ENCODE assay signal across 24 cellular contexts in the genomic region with DNA sequence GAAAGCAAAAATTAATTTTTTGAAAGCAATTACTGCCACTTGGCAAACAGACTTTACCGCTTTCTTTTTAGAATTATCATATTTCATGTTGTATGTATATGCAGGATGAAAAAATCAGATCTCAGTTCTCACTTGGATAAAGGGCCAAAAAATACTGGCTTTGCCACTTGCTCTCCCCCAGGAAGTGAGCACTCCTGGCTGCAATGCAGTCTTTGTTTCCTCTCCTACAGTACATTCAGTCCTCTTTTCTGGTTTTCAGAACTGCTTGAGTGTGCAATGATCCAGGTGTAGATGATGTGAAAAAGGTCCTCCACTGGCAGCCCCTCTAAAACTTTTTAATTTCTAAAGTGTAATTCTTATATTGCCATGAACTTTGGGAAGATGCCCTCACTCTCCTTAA.
DNase-seq lines count a peak whose midpoint lies in the region; ATAC-seq, FAIRE-seq and TF ChIP-seq lines count a peak whose summit lies in the region.
"Had no signal": no experiment of that assay in that cellular context is flagged by ENCODE, and none has a peak within 500 bp of the region (broad histone marks: within the 10 kb centered on the region; RNA-seq: fewer than 3 reads in every experiment).

No MANE protein-coding gene starts in this region.

- H3K27me3 ChIP-seq in GM23248 (replicated peaks; ENCODE audit: insufficient read depth): no peaks in the 10 kb centered on the region
- H3K27me3 ChIP-seq in bronchial epithelial cell (ENCODE audit: control insufficient read depth, insufficient read depth, low read length): no peaks in the 10 kb centered on the region
- no peaks in the 10 kb centered on the region for H3K27me3 ChIP-seq in osteoblast (ENCODE audit: insufficient read depth, low read length)
- H3K27me3 ChIP-seq: BLaER1 had no signal

- peak; percentile 42 for DNase-seq in DMS79 (lab: John Stamatoyannopoulos, UW)
- DNase-seq in GM23248: peak; percentile 8
- peak; percentile 32 for DNase-seq in bronchial epithelial cell (ENCODE audit: low read depth)
- peak; percentile 17 for DNase-seq in osteoblast (ENCODE audit: insufficient read length, low spot score, missing footprints)
- DNase-seq in COLO829 (ENCODE audit: low spot score): no peak
- DNase-seq in NCI-H128 (lab: John Stamatoyannopoulos, UW; ENCODE audit: unreplicated experiment): no peak
- DNase-seq: CD4-positive, CD25-positive, alpha-beta regulatory T cell; GF-D8; Karpas-422; MV-4-11; NCI-H1105; NCI-H146; NCI-H1930; NCI-H2107; NCI-H524 treated with DMSO at 0.1 percent for 48 hours; NCI-H774; RPMI8226; SHP77 had no signal

- no peaks in the 10 kb centered on the region for H3K9me3 ChIP-seq in GM23248 (ENCODE audit: low read depth)
- no peaks in the 10 kb centered on the region for H3K9me3 ChIP-seq in osteoblast (ENCODE audit: low read depth, low read length)
- H3K9me3 ChIP-seq: BLaER1 had no signal

- WGBS in GM23248 (ENCODE audit: low coverage in 1 of 2, low lambda C conversion rate in 2 of 2, missing lambda C conversion rate in 2 of 2), 2 experiments: 95 to 96% methylated on average over 1 of the region's 1 CpG

- H3K4me3 ChIP-seq in GM23248 (no peak overlapping the region), bronchial epithelial cell (ENCODE audit: low read depth, low read length) (no peak overlapping the region), osteoblast (ENCODE audit: insufficient read depth, low read length) (no peak overlapping the region)
- H3K4me3 ChIP-seq: BLaER1 had no signal

- H3K79me2 ChIP-seq in GM23248 (ENCODE audit: insufficient read depth): no peaks in the 10 kb centered on the region
- no peaks in the 10 kb centered on the region for H3K79me2 ChIP-seq in osteoblast (ENCODE audit: insufficient read depth, low read length)

- no peak overlapping the region for H2AFZ ChIP-seq in GM23248
- H2AFZ ChIP-seq in osteoblast (ENCODE audit: low read length): no peak overlapping the region

- in situ Hi-C loops in GM23248 (cut with MboI): no loop called here

- H4K20me1 ChIP-seq in GM23248 (ENCODE audit: insufficient read depth) (no peaks in the 10 kb centered on the region), osteoblast (ENCODE audit: insufficient read depth, low read length) (no peaks in the 10 kb centered on the region)
- H4K20me1 ChIP-seq: BLaER1 had no signal

- H3K36me3 ChIP-seq in GM23248 (ENCODE audit: low read depth) (no peaks in the 10 kb centered on the region), bronchial epithelial cell (ENCODE audit: control insufficient read depth, insufficient read depth, low read length) (no peaks in the 10 kb centered on the region), osteoblast (ENCODE audit: insufficient read depth, low read length) (no peaks in the 10 kb centered on the region)
- H3K36me3 ChIP-seq: BLaER1 had no signal

- no peak for FAIRE-seq in bronchial epithelial cell (lab: Jason Lieb, UNC)
- FAIRE-seq: D721Med, GM12891, H1 had no signal

- H3F3A ChIP-seq in GM23248 (ENCODE audit: insufficient read depth): no peaks in the 10 kb centered on the region

- no peak overlapping the region for H3K9ac ChIP-seq in GM23248
- H3K9ac ChIP-seq: BLaER1 had no signal

- no peak for ATAC-seq in HG02970 (IDR thresholded peaks at IDR 0.05; ENCODE audit: low FRiP score, unreplicated experiment)

- peak overlapping the region; percentile 3 for H3K4me2 ChIP-seq in GM23248 (ENCODE audit: unreplicated experiment)
- no peak overlapping the region for H3K4me2 ChIP-seq in osteoblast (ENCODE audit: insufficient read depth, low read length)
- H3K4me2 ChIP-seq: BLaER1 had no signal

- H3K27ac ChIP-seq in GM23248: no peak overlapping the region
- H3K27ac ChIP-seq in osteoblast (ENCODE audit: low read depth, low read length): no peak overlapping the region
- H3K27ac ChIP-seq: BLaER1, HL-60 had no signal

- H3K4me1 ChIP-seq in GM23248 (ENCODE audit: insufficient read depth): peaks cover 14% of the 10 kb centered on the region
- H3K4me1 ChIP-seq in osteoblast (ENCODE audit: insufficient read depth, low read length): no peaks in the 10 kb centered on the region
- H3K4me1 ChIP-seq: BLaER1 had no signal

- H3K9me2 ChIP-seq in GM23248 (ENCODE audit: insufficient read depth): no peaks in the 10 kb centered on the region

- TF ChIP-seq CTCF in bronchial epithelial cell (IDR thresholded peaks at IDR 0.05; ENCODE audit: insufficient read depth, low read length, severe bottlenecking) (no peak), osteoblast (IDR thresholded peaks at IDR 0.05; ENCODE audit: extremely low read depth, low read depth, low read length) (no peak)

Comparison
In these comparisons a context has a peak if more than half of its experiments do, and no peak if none do; other contexts are left out.
1. DNase-seq: peak in DMS79 (single experiment), GM23248 (single experiment), bronchial epithelial cell (single experiment) and osteoblast (single experiment); none in COLO829 (single experiment) and NCI-H128 (single experiment).